Comparison of ENCODE assay signal across 2 cellular contexts in the genomic region with DNA sequence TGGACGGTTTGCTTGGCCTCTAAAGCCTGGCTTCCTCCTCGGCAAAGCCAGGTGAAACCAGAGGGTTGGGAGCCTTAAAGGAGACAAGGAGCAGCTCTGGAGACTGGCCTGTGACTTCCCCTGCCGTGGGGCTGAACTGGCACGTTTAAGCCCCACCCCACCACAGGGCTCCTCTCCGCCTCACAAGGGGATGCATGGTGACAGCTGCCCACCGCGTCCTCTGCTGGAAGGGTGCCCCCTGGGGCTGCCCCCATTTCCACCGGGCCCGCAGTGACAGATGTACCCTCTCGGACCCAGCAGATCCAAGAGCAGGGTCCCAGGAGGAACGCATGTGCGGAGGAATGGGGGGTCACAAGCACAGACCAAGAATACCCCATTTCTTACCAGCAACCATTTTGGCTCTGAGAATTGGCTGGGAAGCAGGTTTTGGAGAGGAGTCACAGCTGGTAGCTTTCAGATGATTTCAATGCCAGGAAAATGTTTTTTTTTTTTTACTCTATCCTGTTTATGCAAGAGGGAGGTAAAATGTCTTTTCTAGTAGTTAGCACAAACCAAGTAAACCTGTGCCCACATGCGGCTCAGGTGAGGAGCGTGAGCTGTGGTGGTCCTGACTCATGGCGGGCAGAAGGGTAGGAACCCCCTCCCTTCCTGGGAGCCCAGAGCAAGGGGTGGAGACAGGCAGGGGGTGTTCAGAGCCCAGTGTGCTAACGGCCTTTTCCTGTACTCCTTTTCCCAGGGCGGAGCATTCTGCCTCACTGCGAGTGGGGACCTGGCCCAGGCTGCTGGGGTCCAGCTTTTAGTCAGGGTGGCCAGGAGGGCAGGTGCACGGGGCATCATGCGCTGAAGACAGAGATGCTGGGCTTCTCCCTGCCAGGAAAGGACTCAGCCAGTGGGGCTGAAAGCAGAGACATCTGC.
TF ChIP-seq lines count a peak whose summit lies in the region.

No MANE protein-coding gene starts in this region.

TF ChIP-seq in IMR-90, 13 proteins besides CTCF, POLR2A, EP300 and RAD21:
- TF ChIP-seq ELK1 (IDR thresholded peaks at IDR 0.05; ENCODE audit: borderline replicate concordance, low read depth, low read length) = no peak

TF ChIP-seq in H1, 55 proteins besides CTCF, POLR2A, EP300 and RAD21:
- TF ChIP-seq SP2 (IDR thresholded peaks at IDR 0.05; ENCODE audit: low read length) = no peak
- no peak for TF ChIP-seq CTBP2 (IDR thresholded peaks at IDR 0.05; ENCODE audit: borderline replicate concordance, insufficient read depth, insufficient read length, low read length)
- TF ChIP-seq KDM4A (IDR thresholded peaks at IDR 0.05; ENCODE audit: low read depth, low read length, severe bottlenecking) = no peak
- no peak for TF ChIP-seq RFX5 (IDR thresholded peaks at IDR 0.05; ENCODE audit: borderline replicate concordance, low read depth, low read length)
- TF ChIP-seq CHD2 (IDR thresholded peaks at IDR 0.05; ENCODE audit: low read length) = no peak
- TF ChIP-seq BRCA1 (IDR thresholded peaks at IDR 0.05; ENCODE audit: low read depth, low read length) = no peak
- no peak for TF ChIP-seq JUND (IDR thresholded peaks at IDR 0.05; ENCODE audit: low read length)
- no peak for TF ChIP-seq SP1 (IDR thresholded peaks at IDR 0.05; ENCODE audit: low read depth, low read length)
- no peak for TF ChIP-seq KDM5A (IDR thresholded peaks at IDR 0.05; ENCODE audit: low read length)
- no peak for TF ChIP-seq EZH2 (IDR thresholded peaks at IDR 0.05; ENCODE audit: low read depth, low read length, severe bottlenecking)
- no peak for TF ChIP-seq MAX (IDR thresholded peaks at IDR 0.05)
